Comparison of ENCODE assay signal across 17 cellular contexts in the genomic region with DNA sequence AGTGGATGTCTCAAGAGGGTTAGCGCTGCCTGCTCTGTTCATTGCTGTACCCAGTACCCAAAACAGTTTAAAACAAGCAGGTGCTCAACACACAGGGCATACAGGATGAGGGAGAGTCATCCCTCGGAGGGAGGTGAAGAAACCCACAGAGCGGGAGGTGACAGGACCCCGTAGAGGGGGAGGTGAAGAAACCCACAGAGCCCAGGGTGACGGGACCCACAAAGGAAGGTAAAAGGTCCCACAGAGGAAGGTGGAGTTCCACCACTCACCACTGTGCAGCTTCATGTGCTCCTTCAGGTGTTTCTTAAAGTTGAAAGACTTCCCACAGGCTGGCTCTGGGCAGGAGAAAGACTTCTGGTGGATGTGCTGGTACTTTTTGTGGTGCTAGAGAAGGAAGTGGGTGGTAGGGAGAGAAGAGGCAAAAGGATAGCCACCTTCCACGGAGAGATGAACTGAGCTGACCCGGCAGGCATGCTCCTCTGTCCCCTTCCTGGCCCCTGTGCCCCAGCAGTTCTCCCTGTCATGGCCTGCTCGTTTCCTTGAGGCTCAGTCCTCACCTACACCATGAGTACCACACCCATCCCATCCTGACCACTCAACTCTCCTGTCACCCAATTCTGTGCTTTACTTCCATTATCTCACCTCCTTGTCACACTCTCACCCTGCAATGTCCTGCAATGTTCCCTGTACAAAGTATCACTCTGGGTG. TPM values are rescaled to one million over a fixed set of nuclear protein-coding genes. Genes with fewer than 3 reads are reported as not detected.
DNase-seq lines count a peak whose midpoint lies in the region; ATAC-seq, FAIRE-seq and TF ChIP-seq lines count a peak whose summit lies in the region.
"Had no signal": no experiment of that assay in that cellular context is flagged by ENCODE, and none has a peak within 500 bp of the region (broad histone marks: within the 10 kb centered on the region; RNA-seq: fewer than 3 reads in every experiment).

No MANE protein-coding gene starts in this region.

- no peaks in the 10 kb centered on the region for H3K36me3 Mint-ChIP-seq in activated T-cell treated with anti-CD3 and anti-CD28 coated beads, Interleukin-2, amount 50 U/mL, for 24 hours (ENCODE audit: low read depth)
- H3K36me3 Mint-ChIP-seq in activated B cell treated with CpG ODN at 0.5 μM for 24 hours (ENCODE audit: low read depth), result peaks cover 38% of the 10 kb centered on the region
- H3K36me3 Mint-ChIP-seq in endodermal cell (ENCODE audit: low read depth), result peaks cover 29% of the 10 kb centered on the region

- H3K4me3 ChIP-seq in endodermal cell (ENCODE audit: low read length), result no peak overlapping the region
- H3K4me3 ChIP-seq: body of pancreas, testis had no signal

- no peak overlapping the region for H3K9ac ChIP-seq in endodermal cell (ENCODE audit: extremely low read depth, low read length, poor library complexity, severe bottlenecking)
- H3K9ac ChIP-seq: SK-N-SH had no signal

- no peaks in the 10 kb centered on the region for H3K4me1 ChIP-seq in endodermal cell (ENCODE audit: control insufficient read depth, insufficient read depth, low read length)

- intact Hi-C loops in activated B cell treated with CpG ODN at 0.5 μM for 24 hours (cut with micrococcal nuclease), result no loop called here

- H3K27ac Mint-ChIP-seq in activated T-cell treated with anti-CD3 and anti-CD28 coated beads, Interleukin-2, amount 50 U/mL, for 24 hours, result no peak overlapping the region
- H3K27ac Mint-ChIP-seq in activated B cell treated with CpG ODN at 0.5 μM for 24 hours (peak overlapping the region; percentile 60), endodermal cell (no peak overlapping the region)

- H3K36me3 ChIP-seq in endodermal cell (ENCODE audit: control insufficient read depth, insufficient read depth, low read length), result peaks cover 41% of the 10 kb centered on the region

- WGBS in endodermal cell (ENCODE audit: insufficient coverage in 1 of 2, insufficient read length in 1 of 2), 2 experiments, result 92 to 94% methylated on average over 8 of the region's 8 CpGs

- FAIRE-seq in RCC 7860 (lab: Jason Lieb, UNC), result no peak
- FAIRE-seq: GM18507 had no signal

- no peaks in the 10 kb centered on the region for H3K9me3 Mint-ChIP-seq in activated T-cell treated with anti-CD3 and anti-CD28 coated beads, Interleukin-2, amount 50 U/mL, for 24 hours
- H3K9me3 Mint-ChIP-seq in activated B cell treated with CpG ODN at 0.5 μM for 24 hours, result no peaks in the 10 kb centered on the region
- H3K9me3 Mint-ChIP-seq in endodermal cell, result no peaks in the 10 kb centered on the region

- TF ChIP-seq CTCF in activated B cell treated with CpG ODN at 0.5 μM for 24 hours (IDR thresholded peaks at IDR 0.05) (no peak), endodermal cell (conservative IDR thresholded peaks at IDR 0.05) (no peak)

- POLR2A ChIA-PET in activated B cell treated with CpG ODN at 0.5 μM for 24 hours (lab: Charles Lee), result interaction anchor here (0.8 kb wide), 1 partner anchor 15 kb away, joined by 6 read pairs; no protein-coding TSS in a partner anchor

- H3K4me3 Mint-ChIP-seq in activated T-cell treated with anti-CD3 and anti-CD28 coated beads, Interleukin-2, amount 50 U/mL, for 24 hours, result no peak overlapping the region
- H3K4me3 Mint-ChIP-seq in activated B cell treated with CpG ODN at 0.5 μM for 24 hours, result no peak overlapping the region
- no peak overlapping the region for H3K4me3 Mint-ChIP-seq in endodermal cell

- no peaks in the 10 kb centered on the region for H3K27me3 ChIP-seq in endodermal cell (ENCODE audit: control insufficient read depth, insufficient read depth, low read length, poor library complexity, severe bottlenecking)
- H3K27me3 ChIP-seq: body of pancreas, testis had no signal

- H3K9me3 ChIP-seq in endodermal cell (ENCODE audit: control insufficient read depth, low read length), result no peaks in the 10 kb centered on the region
- H3K9me3 ChIP-seq: body of pancreas, SK-N-SH, testis had no signal

- CTCF ChIA-PET in activated B cell treated with CpG ODN at 0.5 μM for 24 hours (lab: Charles Lee), result no interaction called here

- peaks cover 3% of the 10 kb centered on the region for H3K4me1 Mint-ChIP-seq in activated T-cell treated with anti-CD3 and anti-CD28 coated beads, Interleukin-2, amount 50 U/mL, for 24 hours (ENCODE audit: low read depth)
- H3K4me1 Mint-ChIP-seq in activated B cell treated with CpG ODN at 0.5 μM for 24 hours (peaks cover 26% of the 10 kb centered on the region), endodermal cell (peaks cover 3% of the 10 kb centered on the region)

- H3K27ac ChIP-seq in endodermal cell (ENCODE audit: low read depth, low read length), result no peak overlapping the region
- H3K27ac ChIP-seq: body of pancreas, testis had no signal

- ATAC-seq in activated B cell treated with CpG ODN at 0.5 μM for 24 hours (ENCODE audit: low read depth), result no peak
- peak; percentile 42 for ATAC-seq in stimulated activated naive CD8-positive, alpha-beta T cell treated with anti-CD3 and anti-CD28 coated beads, Interleukin-15, Interleukin-2, amounts not matched to agents 100 U/mL and 50 U/mL, for 24 hours
- no peak for ATAC-seq in GM18870 (IDR thresholded peaks at IDR 0.05; ENCODE audit: unreplicated experiment)
- no peak for ATAC-seq in GM18520 (IDR thresholded peaks at IDR 0.05; ENCODE audit: unreplicated experiment)
- ATAC-seq: body of pancreas, PC-3 had no signal

- DNase-seq in activated T-cell treated with anti-CD3 and anti-CD28 coated beads, Interleukin-2, amount 50 U/mL, for 1 hour, result peak; percentile 30
- no peak for DNase-seq in activated T-cell treated with anti-CD3 and anti-CD28 coated beads, Interleukin-2, amount 50 U/mL, for 24 hours
- no peak for DNase-seq in activated B cell treated with CpG ODN at 0.5 μM for 24 hours
- peak; percentile 34 for DNase-seq in endodermal cell
- peak; percentile 37 for DNase-seq in stimulated activated naive CD8-positive, alpha-beta T cell treated with anti-CD3 and anti-CD28 coated beads, Interleukin-15, Interleukin-2, amounts not matched to agents 100 U/mL and 50 U/mL, for 24 hours
- DNase-seq in RCC 7860 (ENCODE audit: low spot score), result no peak
- DNase-seq: ACHN; body of pancreas; NCI-H2029 treated with DMSO at 0.1 percent for 48 hours; NCI-H524 treated with DMSO at 0.1 percent for 48 hours; PC-3; SK-N-SH; stimulated activated CD4-positive, alpha-beta T cell treated with anti-CD3 and anti-CD28 coated beads, Interleukin-12 subunit alpha, Interleukin-12 subunit beta, amount 100 ng/mL, for 4 hours; testis had no signal

- H3K27me3 Mint-ChIP-seq in activated T-cell treated with anti-CD3 and anti-CD28 coated beads, Interleukin-2, amount 50 U/mL, for 24 hours, result no peaks in the 10 kb centered on the region
- no peaks in the 10 kb centered on the region for H3K27me3 Mint-ChIP-seq in activated B cell treated with CpG ODN at 0.5 μM for 24 hours
- H3K27me3 Mint-ChIP-seq in endodermal cell (ENCODE audit: insufficient read depth), result no peaks in the 10 kb centered on the region

RNA-seq across cellular contexts. Expression of gene ZNF692, which starts 5.1 kb away (rescaled TPM):
- total RNA-seq in activated B cell treated with CpG ODN at 0.5 μM for 24 hours (36.4 and 40.3 TPM in 2 replicates), endodermal cell (10 to 100 TPM; 47.6 to 50.3 TPM)
- polyA plus RNA-seq in endodermal cell (2013, experiment 1 of 2), result 79.3 TPM
- 69.4 TPM for polyA plus RNA-seq in endodermal cell (2013, experiment 2 of 2)

RNA-seq across cellular contexts. Expression of gene ZNF672, which starts 15.8 kb away (rescaled TPM):
- 47.0 and 52.2 TPM in 2 replicates for total RNA-seq in activated B cell treated with CpG ODN at 0.5 μM for 24 hours
- 10 to 100 TPM; 33.6 to 40.5 TPM for total RNA-seq in endodermal cell
- polyA plus RNA-seq in endodermal cell (2013, experiment 1 of 2), result 26.2 TPM
- 25.0 TPM for polyA plus RNA-seq in endodermal cell (2013, experiment 2 of 2)

RNA-seq across cellular contexts. Expression of gene SH3BP5L, which starts 28.1 kb away (rescaled TPM):
- total RNA-seq in activated B cell treated with CpG ODN at 0.5 μM for 24 hours (26.3 and 27.3 TPM in 2 replicates), endodermal cell (10 to 100 TPM; 27.2 to 30.2 TPM)
- polyA plus RNA-seq in endodermal cell (2013, experiment 1 of 2), result 19.6 TPM
- 19.0 TPM for polyA plus RNA-seq in endodermal cell (2013, experiment 2 of 2)

RNA-seq across cellular contexts. Expression of gene PGBD2, which starts 52.2 kb away (rescaled TPM):
- 12.3 and 13.4 TPM in 2 replicates for total RNA-seq in activated B cell treated with CpG ODN at 0.5 μM for 24 hours
- 1 to 10 TPM; 4.8 to 7.5 TPM for total RNA-seq in endodermal cell
- 6.7 TPM for polyA plus RNA-seq in endodermal cell (2013, experiment 1 of 2)
- 5.4 TPM for polyA plus RNA-seq in endodermal cell (2013, experiment 2 of 2)

Comparison
In these comparisons a context has a peak if more than half of its experiments do, and no peak if none do; other contexts are left out.
1. DNase-seq: peak in activated T-cell treated with anti-CD3 and anti-CD28 coated beads, Interleukin-2, amount 50 U/mL, for 1 hour (single experiment), endodermal cell (single experiment) and stimulated activated naive CD8-positive, alpha-beta T cell treated with anti-CD3 and anti-CD28 coated beads, Interleukin-15, Interleukin-2, amounts not matched to agents 100 U/mL and 50 U/mL, for 24 hours (single experiment); none in activated T-cell treated with anti-CD3 and anti-CD28 coated beads, Interleukin-2, amount 50 U/mL, for 24 hours (single experiment), activated B cell treated with CpG ODN at 0.5 μM for 24 hours (single experiment) and RCC 7860 (single experiment).